In genomic region chr15:52294881-52295420, GRCh38 we compare ENCODE assay signal across 8 cellular contexts. TPM values are rescaled to one million over a fixed set of nuclear protein-coding genes. Genes with fewer than 3 reads are reported as not detected.
DNase-seq lines count a peak whose midpoint lies in the region; ATAC-seq lines count a peak whose summit lies in the region.

No MANE protein-coding gene starts in this region.

- DNase-seq in DMS53 (lab: John Stamatoyannopoulos, UW) = peak; percentile 50
- no peak for DNase-seq in DMS53 treated with DMSO at 0.1 percent for 48 hours (lab: John Stamatoyannopoulos, UW; ENCODE audit: unreplicated experiment)
- DNase-seq in activated naive CD4-positive, alpha-beta T cell treated with anti-CD3 and anti-CD28 coated beads, Interleukin-2, amount 50 U/mL, for 72 hours (ENCODE audit: low spot score in 2 of 2) = no peak
- no peak for DNase-seq in CD1c-positive myeloid dendritic cell (ENCODE audit: extremely low spot score)

- no peaks in the 10 kb centered on the region for H3K36me3 Mint-ChIP-seq in activated naive CD4-positive, alpha-beta T cell treated with anti-CD3 and anti-CD28 coated beads, Interleukin-2, amount 50 U/mL, for 72 hours
- H3K36me3 Mint-ChIP-seq in stimulated activated memory B cell treated with anti-CD40 and anti-IgM and Interleukin-4, amounts not matched to agents 10 μg/mL and 1 μg/mL and 100 μg/mL, for 72 hours = no peaks in the 10 kb centered on the region

- H3K27ac ChIP-seq in iPS-20b (ENCODE audit: low read length) = no peak overlapping the region

- peaks cover 20% of the 10 kb centered on the region for H3K27me3 Mint-ChIP-seq in stimulated activated memory B cell treated with anti-CD40 and anti-IgM and Interleukin-4, amounts not matched to agents 10 μg/mL and 1 μg/mL and 100 μg/mL, for 72 hours

- peak overlapping the region; percentile 52 for H3K4me3 Mint-ChIP-seq in stimulated activated memory B cell treated with anti-CD40 and anti-IgM and Interleukin-4, amounts not matched to agents 10 μg/mL and 1 μg/mL and 100 μg/mL, for 72 hours

- H3K9me3 ChIP-seq in iPS-20b (ENCODE audit: insufficient read depth, low read depth, low read length) = no peaks in the 10 kb centered on the region

- peaks cover 4% of the 10 kb centered on the region; the same call in 1 of the 2 replicates for H3K27me3 ChIP-seq in iPS-20b (ENCODE audit: insufficient read depth, low read length)

- H3K4me3 ChIP-seq in iPS-20b (ENCODE audit: low read length) = peak overlapping the region; percentile 81

- H3K27ac Mint-ChIP-seq in activated naive CD4-positive, alpha-beta T cell treated with anti-CD3 and anti-CD28 coated beads, Interleukin-2, amount 50 U/mL, for 72 hours = no peak overlapping the region
- H3K27ac Mint-ChIP-seq in stimulated activated memory B cell treated with anti-CD40 and anti-IgM and Interleukin-4, amounts not matched to agents 10 μg/mL and 1 μg/mL and 100 μg/mL, for 72 hours = no peak overlapping the region

- no peaks in the 10 kb centered on the region for H3K9me3 Mint-ChIP-seq in activated naive CD4-positive, alpha-beta T cell treated with anti-CD3 and anti-CD28 coated beads, Interleukin-2, amount 50 U/mL, for 72 hours
- no peaks in the 10 kb centered on the region for H3K9me3 Mint-ChIP-seq in stimulated activated memory B cell treated with anti-CD40 and anti-IgM and Interleukin-4, amounts not matched to agents 10 μg/mL and 1 μg/mL and 100 μg/mL, for 72 hours

- H3K4me1 Mint-ChIP-seq in stimulated activated memory B cell treated with anti-CD40 and anti-IgM and Interleukin-4, amounts not matched to agents 10 μg/mL and 1 μg/mL and 100 μg/mL, for 72 hours = peaks cover 44% of the 10 kb centered on the region

- peak overlapping the region; percentile 70; the same call in 1 of the 2 replicates for H3K9ac ChIP-seq in iPS-20b (ENCODE audit: low read depth, low read length)

- peaks cover 11% of the 10 kb centered on the region for H3K36me3 ChIP-seq in iPS-20b (ENCODE audit: insufficient read depth, low read depth, low read length)

- peaks cover 5% of the 10 kb centered on the region; the same call in 1 of the 2 replicates for H3K4me1 ChIP-seq in iPS-20b (ENCODE audit: insufficient read depth, low read length)

- peak; percentile 7 to 10 for ATAC-seq in activated naive CD4-positive, alpha-beta T cell treated with anti-CD3 and anti-CD28 coated beads, Interleukin-2, amount 50 U/mL, for 72 hours
- peak; percentile 31 for ATAC-seq in stimulated activated memory B cell treated with anti-CD40 and anti-IgM and Interleukin-4, amounts not matched to agents 10 μg/mL and 1 μg/mL and 100 μg/mL, for 72 hours
- ATAC-seq in HG03565 (IDR thresholded peaks at IDR 0.05; ENCODE audit: unreplicated experiment) (no peak), GM19467 (IDR thresholded peaks at IDR 0.05; ENCODE audit: unreplicated experiment) (no peak)

RNA-seq across cellular contexts. Expression of gene MYO5C, which starts 0.7 kb away (rescaled TPM):
- total RNA-seq in activated naive CD4-positive, alpha-beta T cell treated with anti-CD3 and anti-CD28 coated beads, Interleukin-2, amount 50 U/mL, for 72 hours = 1 to 10 TPM; 1.0 to 1.1 TPM

Comparison
In these comparisons a context has a peak if more than half of its experiments do, and no peak if none do; other contexts are left out.
1. ATAC-seq: peak in activated naive CD4-positive, alpha-beta T cell treated with anti-CD3 and anti-CD28 coated beads, Interleukin-2, amount 50 U/mL, for 72 hours (2 of 2) and stimulated activated memory B cell treated with anti-CD40 and anti-IgM and Interleukin-4, amounts not matched to agents 10 μg/mL and 1 μg/mL and 100 μg/mL, for 72 hours (single experiment); none in HG03565 (single experiment) and GM19467 (single experiment).